In genomic region chr7:42543953-42544352, GRCh38 we compare ENCODE assay signal across 27 cellular contexts.
"Had no signal": no experiment of that assay in that cellular context is flagged by ENCODE, and none has a peak within 500 bp of the region (broad histone marks: within the 10 kb centered on the region; RNA-seq: fewer than 3 reads in every experiment).

No MANE protein-coding gene starts in this region.

- H2AFZ ChIP-seq: neural progenitor cell, parathyroid adenoma had no signal

- H3K4me2 ChIP-seq: neural progenitor cell had no signal

- ATAC-seq: psoas muscle; right cardiac atrium; right lobe of liver; stimulated activated effector memory CD8-positive, alpha-beta T cell treated with anti-CD3 and anti-CD28 coated beads, Interleukin-12 subunit alpha, Interleukin-12 subunit beta, amount 100 ng/mL, for 72 hours; stimulated activated naive B cell treated with anti-CD40 and anti-IgM and Interleukin-4, amounts not matched to agents 10 μg/mL and 1 μg/mL and 100 μg/mL, for 72 hours had no signal

- DNase-seq: occipital lobe; ovary; posterior cingulate gyrus; psoas muscle; right cardiac atrium; right lobe of liver; sigmoid colon; small intestine; stimulated activated CD4-positive, alpha-beta T cell treated with anti-CD3 and anti-CD28 coated beads, Interleukin-15, amount 100 ng/mL, for 24 hours; stimulated activated CD4-positive, alpha-beta T cell treated with anti-CD3 and anti-CD28 coated beads, Interleukin-2, amount 100 ng/mL, for 24 hours; stimulated activated CD4-positive, alpha-beta T cell treated with anti-CD3 and anti-CD28 coated beads, Interleukin-2, amount 100 ng/mL, for 48 hours; stimulated activated CD4-positive, alpha-beta T cell treated with anti-CD3 and anti-CD28 coated beads, Interleukin-4, amount 100 ng/mL, for 24 hours; stimulated activated naive B cell treated with anti-CD40 and anti-IgM and Interleukin-4, amounts not matched to agents 10 μg/mL and 1 μg/mL and 100 μg/mL, for 72 hours; stimulated activated naive CD4-positive, alpha-beta T cell treated with Interleukin-2 at 50 U/mL for 16 hours; stomach; thyroid gland; trophoblast cell; upper lobe of left lung had no signal

- H3K27ac ChIP-seq: neural progenitor cell, ovary, parathyroid adenoma, psoas muscle, right lobe of liver, sigmoid colon, stomach, thoracic aorta, thyroid gland, tibial nerve, upper lobe of left lung, vagina had no signal

- H3K27me3 ChIP-seq: neural progenitor cell, ovary, right lobe of liver, sigmoid colon, stomach, thyroid gland, tibial nerve, upper lobe of left lung, vagina had no signal

- H3K27me3 Mint-ChIP-seq: progenitor cell of endocrine pancreas; stimulated activated naive B cell treated with anti-CD40 and anti-IgM and Interleukin-4, amounts not matched to agents 10 μg/mL and 1 μg/mL and 100 μg/mL, for 72 hours; stimulated activated naive CD8-positive, alpha-beta T cell treated with anti-CD3 and anti-CD28 coated beads, Interleukin-15, Interleukin-2, amounts not matched to agents 100 ng/mL and 50 ng/mL, for 24 hours had no signal

- H3K4me3 ChIP-seq: neural progenitor cell, ovary, psoas muscle, right lobe of liver, sigmoid colon, stomach, thoracic aorta, thyroid gland, tibial nerve, upper lobe of left lung, vagina had no signal

- H3K4me3 Mint-ChIP-seq: nephron; neural progenitor cell; stimulated activated effector memory CD8-positive, alpha-beta T cell treated with anti-CD3 and anti-CD28 coated beads, Interleukin-12 subunit alpha, Interleukin-12 subunit beta, amount 100 ng/mL, for 72 hours; stimulated activated naive B cell treated with anti-CD40 and anti-IgM and Interleukin-4, amounts not matched to agents 10 μg/mL and 1 μg/mL and 100 μg/mL, for 72 hours; stimulated activated naive CD8-positive, alpha-beta T cell treated with anti-CD3 and anti-CD28 coated beads, Interleukin-15, Interleukin-2, amounts not matched to agents 100 ng/mL and 50 ng/mL, for 24 hours had no signal

- H3K27ac Mint-ChIP-seq: nephron; neural progenitor cell; progenitor cell of endocrine pancreas; stimulated activated effector memory CD8-positive, alpha-beta T cell treated with anti-CD3 and anti-CD28 coated beads, Interleukin-12 subunit alpha, Interleukin-12 subunit beta, amount 100 ng/mL, for 72 hours; stimulated activated naive B cell treated with anti-CD40 and anti-IgM and Interleukin-4, amounts not matched to agents 10 μg/mL and 1 μg/mL and 100 μg/mL, for 72 hours; stimulated activated naive CD8-positive, alpha-beta T cell treated with anti-CD3 and anti-CD28 coated beads, Interleukin-15, Interleukin-2, amounts not matched to agents 100 ng/mL and 50 ng/mL, for 24 hours had no signal

- H3K36me3 ChIP-seq: ovary, right lobe of liver, sigmoid colon, stomach, thoracic aorta, thyroid gland, tibial nerve, upper lobe of left lung, vagina had no signal

- H3K4me1 ChIP-seq: neural progenitor cell, parathyroid adenoma, psoas muscle, right lobe of liver, stomach, thyroid gland, tibial nerve, upper lobe of left lung, vagina had no signal

- H3K36me3 Mint-ChIP-seq: stimulated activated effector memory CD8-positive, alpha-beta T cell treated with anti-CD3 and anti-CD28 coated beads, Interleukin-12 subunit alpha, Interleukin-12 subunit beta, amount 100 ng/mL, for 72 hours had no signal

- H3K9me3 ChIP-seq: ovary, psoas muscle, right lobe of liver, sigmoid colon, thoracic aorta, thyroid gland, tibial nerve, upper lobe of left lung, vagina had no signal

- H3K79me2 ChIP-seq: parathyroid adenoma had no signal

- H3K4me1 Mint-ChIP-seq: nephron; neural progenitor cell; stimulated activated effector memory CD8-positive, alpha-beta T cell treated with anti-CD3 and anti-CD28 coated beads, Interleukin-12 subunit alpha, Interleukin-12 subunit beta, amount 100 ng/mL, for 72 hours; stimulated activated naive B cell treated with anti-CD40 and anti-IgM and Interleukin-4, amounts not matched to agents 10 μg/mL and 1 μg/mL and 100 μg/mL, for 72 hours had no signal

- H3K9ac ChIP-seq: neural progenitor cell, parathyroid adenoma had no signal
